9 cellular contexts compared by ENCODE assay signal in genomic region chr5:93894471-93895354, GRCh38.
A peak's percentile ranks its signal among the peaks of the same experiment; 100 is the strongest.
DNase-seq lines count a peak whose midpoint lies in the region; ATAC-seq and TF ChIP-seq lines count a peak whose summit lies in the region.
"Had no signal": no experiment of that assay in that cellular context is flagged by ENCODE, and none has a peak within 500 bp of the region (broad histone marks: within the 10 kb centered on the region; RNA-seq: fewer than 3 reads in every experiment).

No MANE protein-coding gene starts in this region.

- no peak for TF ChIP-seq EP300 in suprapubic skin (IDR thresholded peaks at IDR 0.05)

- H3K4me3 Mint-ChIP-seq in activated T-cell treated with anti-CD3 and anti-CD28 coated beads, Interleukin-2, amount 50 U/mL, for 72 hours = no peak overlapping the region

- H3K27ac Mint-ChIP-seq in activated T-cell treated with anti-CD3 and anti-CD28 coated beads, Interleukin-2, amount 50 U/mL, for 72 hours = no peak overlapping the region

- no peak for TF ChIP-seq POLR2A in suprapubic skin (IDR thresholded peaks at IDR 0.05)

- no peaks in the 10 kb centered on the region for H3K27me3 ChIP-seq in suprapubic skin

- H3K9me3 ChIP-seq in mesodermal cell (ENCODE audit: control insufficient read depth, low read length) (no peaks in the 10 kb centered on the region), suprapubic skin (no peaks in the 10 kb centered on the region)

- H3K4me3 ChIP-seq in mesodermal cell (ENCODE audit: extremely low read depth, insufficient read depth, low read length, poor library complexity, severe bottlenecking) = no peak overlapping the region
- H3K4me3 ChIP-seq in suprapubic skin = no peak overlapping the region
- H3K4me3 ChIP-seq: K562 had no signal

- ATAC-seq in activated T-cell treated with anti-CD3 and anti-CD28 coated beads, Interleukin-2, amount 50 U/mL, for 72 hours (replicated peaks in 1 of 2) = no peak
- ATAC-seq: K562 had no signal

- WGBS in mesodermal cell (ENCODE audit: insufficient coverage in 2 of 2), 2 experiments = 61 to 74% methylated on average over 3 to 4 of the region's 10 CpGs
- WGBS in suprapubic skin = 67% methylated on average over 10 of the region's 10 CpGs

- H3K27ac ChIP-seq in mesodermal cell (ENCODE audit: low read depth, low read length, severe bottlenecking) (peak overlapping the region; percentile 13), suprapubic skin (no peak overlapping the region)

- no peaks in the 10 kb centered on the region for H3K9me3 Mint-ChIP-seq in activated T-cell treated with anti-CD3 and anti-CD28 coated beads, Interleukin-2, amount 50 U/mL, for 72 hours

- no peaks in the 10 kb centered on the region for H3K36me3 Mint-ChIP-seq in activated T-cell treated with anti-CD3 and anti-CD28 coated beads, Interleukin-2, amount 50 U/mL, for 72 hours (ENCODE audit: insufficient read depth in 2 of 2)

- no peaks in the 10 kb centered on the region for H3K4me1 Mint-ChIP-seq in activated T-cell treated with anti-CD3 and anti-CD28 coated beads, Interleukin-2, amount 50 U/mL, for 72 hours (ENCODE audit: low read depth)

- H3K36me3 ChIP-seq in mesodermal cell (ENCODE audit: control insufficient read depth, insufficient read depth, low read length) (no peaks in the 10 kb centered on the region), suprapubic skin (no peaks in the 10 kb centered on the region)

- no peak for TF ChIP-seq CTCF in suprapubic skin (IDR thresholded peaks at IDR 0.05)

- H3K4me1 ChIP-seq in mesodermal cell (ENCODE audit: control insufficient read depth, insufficient read depth, low read length, poor library complexity, severe bottlenecking) (no peaks in the 10 kb centered on the region), suprapubic skin (no peaks in the 10 kb centered on the region)

- DNase-seq in DMS53 treated with DMSO at 0.1 percent for 48 hours (lab: John Stamatoyannopoulos, UW; ENCODE audit: unreplicated experiment) (peak; percentile 28), LoVo (ENCODE audit: low spot score) (peak; percentile 12), amniotic epithelial cell (ENCODE audit: low read depth) (peak; percentile 17), suprapubic skin (ENCODE audit: low spot score in 2 of 2) (no peak), NCI-H128 (lab: John Stamatoyannopoulos, UW; ENCODE audit: unreplicated experiment) (no peak)
- no peak for DNase-seq in activated T-cell treated with anti-CD3 and anti-CD28 coated beads, Interleukin-2, amount 50 U/mL, for 72 hours
- no peak for DNase-seq in stimulated activated CD4-positive, alpha-beta T cell treated with anti-CD3 and anti-CD28 coated beads, Interleukin-15, amount 100 ng/mL, for 24 hours

- no peaks in the 10 kb centered on the region for H3K27me3 Mint-ChIP-seq in activated T-cell treated with anti-CD3 and anti-CD28 coated beads, Interleukin-2, amount 50 U/mL, for 72 hours (ENCODE audit: low read depth)

Comparison
In these comparisons a context has a peak if more than half of its experiments do, and no peak if none do; other contexts are left out.
1. DNase-seq: peak in DMS53 treated with DMSO at 0.1 percent for 48 hours (single experiment), LoVo (single experiment) and amniotic epithelial cell (single experiment); none in suprapubic skin (0 of 2), activated T-cell treated with anti-CD3 and anti-CD28 coated beads, Interleukin-2, amount 50 U/mL, for 72 hours (0 of 2), stimulated activated CD4-positive, alpha-beta T cell treated with anti-CD3 and anti-CD28 coated beads, Interleukin-15, amount 100 ng/mL, for 24 hours (single experiment) and NCI-H128 (single experiment).